9 cellular contexts compared by ENCODE assay signal in genomic region chr10:101130984-101131961, GRCh38. TPM values are rescaled to one million over a fixed set of nuclear protein-coding genes. Genes with fewer than 3 reads are reported as not detected.
DNase-seq lines count a peak whose midpoint lies in the region; ATAC-seq and TF ChIP-seq lines count a peak whose summit lies in the region.
"Had no signal": no experiment of that assay in that cellular context is flagged by ENCODE, and none has a peak within 500 bp of the region (broad histone marks: within the 10 kb centered on the region; RNA-seq: fewer than 3 reads in every experiment).

Gene TLX1, plus strand, starts transcription at chr10:101131300. Its CDS starts 242 bp downstream, at chr10:101131542.

- H3K9me3 ChIP-seq in endodermal cell (ENCODE audit: control insufficient read depth, low read length), result no peaks in the 10 kb centered on the region
- H3K9me3 ChIP-seq in trophoblast cell (ENCODE audit: insufficient read depth, low read depth, low read length), result peaks cover 5% of the 10 kb centered on the region

- no peak within 1 kb of the TSS for H3K18ac ChIP-seq in trophoblast cell (ENCODE audit: low read length)

- no peak within 1 kb of the TSS for H2AFZ ChIP-seq in trophoblast cell (ENCODE audit: insufficient read depth, low read length, poor library complexity)

- peak within 1 kb of the TSS; percentile 30 for H3K4me2 ChIP-seq in trophoblast cell (ENCODE audit: low read length)

- no peak within 1 kb of the TSS for H2BK5ac ChIP-seq in trophoblast cell (ENCODE audit: low read depth, low read length, poor library complexity)

- no peaks in the 10 kb centered on the region for H3K9me3 Mint-ChIP-seq in endodermal cell
- H3K9me3 Mint-ChIP-seq: activated CD4-positive, alpha-beta memory T cell treated with anti-CD3 and anti-CD28 coated beads, Interleukin-2, amount 10 ng/mL, durations not matched to agents 7 days and 5 days had no signal

- H4K91ac ChIP-seq in trophoblast cell (ENCODE audit: low read depth, low read length), result no peak within 1 kb of the TSS

- no peak within 1 kb of the TSS for H3K23ac ChIP-seq in trophoblast cell (ENCODE audit: low read length)

- peak; percentile 22 for TF ChIP-seq CTCF in endodermal cell (conservative IDR thresholded peaks at IDR 0.05)

- no peak within 1 kb of the TSS for H3K14ac ChIP-seq in trophoblast cell (ENCODE audit: low read length)

- peaks cover 100% of the 10 kb centered on the region for H3K27me3 ChIP-seq in endodermal cell (ENCODE audit: control insufficient read depth, insufficient read depth, low read length, poor library complexity, severe bottlenecking)
- peaks cover 87% of the 10 kb centered on the region for H3K27me3 ChIP-seq in trophoblast cell (ENCODE audit: insufficient read depth, low read length)

- H3K4me1 ChIP-seq in endodermal cell (ENCODE audit: control insufficient read depth, insufficient read depth, low read length) (no peaks in the 10 kb centered on the region), trophoblast cell (ENCODE audit: control insufficient read depth in 1 of 2, insufficient read depth in 2 of 2, low read length in 2 of 2) (peaks cover 0 to 2% of the 10 kb centered on the region in 2 experiments)

- H3K79me1 ChIP-seq in trophoblast cell (ENCODE audit: low read length), result no peaks in the 10 kb centered on the region

- WGBS in endodermal cell (ENCODE audit: insufficient coverage in 1 of 2, insufficient read length in 1 of 2), 2 experiments, result 1 to 2% methylated on average over 38 to 83 of the region's 83 CpGs
- whole genome bisulfite sequencing in trophoblast cell (ENCODE audit: extremely low coverage, insufficient coverage, insufficient read length), result no CpG with 5 or more reads among the region's 83 CpGs

- no peak within 1 kb of the TSS for H4K8ac ChIP-seq in trophoblast cell (ENCODE audit: low read depth, low read length)

- no peak within 1 kb of the TSS for H3K27ac Mint-ChIP-seq in endodermal cell
- H3K27ac Mint-ChIP-seq: activated CD4-positive, alpha-beta memory T cell treated with anti-CD3 and anti-CD28 coated beads, Interleukin-2, amount 10 ng/mL, durations not matched to agents 7 days and 5 days had no signal

- H2BK120ac ChIP-seq in trophoblast cell (ENCODE audit: insufficient read depth, low read length, poor library complexity), result no peak within 1 kb of the TSS

- no peaks in the 10 kb centered on the region for H3K79me2 ChIP-seq in trophoblast cell (ENCODE audit: control insufficient read depth, insufficient read depth, low read length, poor library complexity)

- ATAC-seq in HG02970 (IDR thresholded peaks at IDR 0.05; ENCODE audit: low FRiP score, unreplicated experiment), result no peak
- no peak for ATAC-seq in GM19328 (IDR thresholded peaks at IDR 0.05; ENCODE audit: unreplicated experiment)
- ATAC-seq in GM18870 (IDR thresholded peaks at IDR 0.05; ENCODE audit: unreplicated experiment), result no peak

- no peak within 1 kb of the TSS for H2BK12ac ChIP-seq in trophoblast cell (ENCODE audit: low read length)

- H3K9ac ChIP-seq in endodermal cell (ENCODE audit: extremely low read depth, low read length, poor library complexity, severe bottlenecking), result no peak within 1 kb of the TSS
- no peak within 1 kb of the TSS for H3K9ac ChIP-seq in trophoblast cell (ENCODE audit: low read length)

- H3K4me3 ChIP-seq in endodermal cell (ENCODE audit: low read length), result peak within 1 kb of the TSS; percentile 41
- no peak within 1 kb of the TSS for H3K4me3 ChIP-seq in trophoblast cell (ENCODE audit: low read depth, low read length)

- no peak within 1 kb of the TSS for H4K12ac ChIP-seq in trophoblast cell (ENCODE audit: low read depth, low read length)

- H3K27ac ChIP-seq in endodermal cell (ENCODE audit: low read depth, low read length), result no peak within 1 kb of the TSS
- no peak within 1 kb of the TSS for H3K27ac ChIP-seq in trophoblast cell (ENCODE audit: low read depth, low read length)

- H3K4ac ChIP-seq in trophoblast cell (ENCODE audit: low read depth, low read length), result no peak within 1 kb of the TSS

- H3K36me3 ChIP-seq in endodermal cell (ENCODE audit: control insufficient read depth, insufficient read depth, low read length) (no peaks in the 10 kb centered on the region), trophoblast cell (ENCODE audit: control insufficient read depth in 1 of 2, insufficient read depth in 2 of 2, low read length in 2 of 2) (no peaks in the 10 kb centered on the region)

- H3K4me3 Mint-ChIP-seq in endodermal cell, result peak within 1 kb of the TSS; percentile 42
- H3K4me3 Mint-ChIP-seq: activated CD4-positive, alpha-beta memory T cell treated with anti-CD3 and anti-CD28 coated beads, Interleukin-2, amount 10 ng/mL, durations not matched to agents 7 days and 5 days had no signal

- peaks cover 19% of the 10 kb centered on the region for H3K4me1 Mint-ChIP-seq in endodermal cell

- no peak within 1 kb of the TSS for H2AK5ac ChIP-seq in trophoblast cell (ENCODE audit: low read length)

- H3K36me3 Mint-ChIP-seq in endodermal cell (ENCODE audit: low read depth), result no peaks in the 10 kb centered on the region

- DNase-seq in DMS79 (lab: John Stamatoyannopoulos, UW) (peak; percentile 33), NCI-H1105 (lab: John Stamatoyannopoulos, UW) (peak; percentile 42), endodermal cell (peak; percentile 87), trophoblast cell (no peak), A172 (ENCODE audit: low spot score) (no peak)
- DNase-seq: activated CD4-positive, alpha-beta memory T cell treated with anti-CD3 and anti-CD28 coated beads, Interleukin-2, amount 10 ng/mL, durations not matched to agents 7 days and 5 days had no signal

- peaks cover 98% of the 10 kb centered on the region for H3K27me3 Mint-ChIP-seq in endodermal cell (ENCODE audit: insufficient read depth)

RNA-seq across cellular contexts. Expression of gene TLX1, which starts in this region (rescaled TPM):
- total RNA-seq in endodermal cell, result not detected
- 0.14 TPM for polyA plus RNA-seq in endodermal cell (2013, experiment 1 of 2)
- 0.12 TPM for polyA plus RNA-seq in endodermal cell (2013, experiment 2 of 2)
- not detected in 2 replicates for polyA plus RNA-seq in trophoblast cell (2013)
- total RNA-seq in A172 (2014; rRNA removed; shearing (Covaris generic)), result not detected in 2 replicates
- total RNA-seq: activated CD4-positive, alpha-beta memory T cell treated with anti-CD3 and anti-CD28 coated beads, Interleukin-2, amount 10 ng/mL, durations not matched to agents 7 days and 5 days had no signal

Comparison
In these comparisons a context has a peak if more than half of its experiments do, and no peak if none do; other contexts are left out.
1. Peak in DNase-seq and H3K4me3 ChIP-seq in endodermal cell; RNA of the gene not detected or under 1 TPM.
2. DNase-seq: peak in DMS79 (single experiment) and NCI-H1105 (single experiment); none in trophoblast cell (0 of 2) and A172 (single experiment).